In the genomic region with DNA sequence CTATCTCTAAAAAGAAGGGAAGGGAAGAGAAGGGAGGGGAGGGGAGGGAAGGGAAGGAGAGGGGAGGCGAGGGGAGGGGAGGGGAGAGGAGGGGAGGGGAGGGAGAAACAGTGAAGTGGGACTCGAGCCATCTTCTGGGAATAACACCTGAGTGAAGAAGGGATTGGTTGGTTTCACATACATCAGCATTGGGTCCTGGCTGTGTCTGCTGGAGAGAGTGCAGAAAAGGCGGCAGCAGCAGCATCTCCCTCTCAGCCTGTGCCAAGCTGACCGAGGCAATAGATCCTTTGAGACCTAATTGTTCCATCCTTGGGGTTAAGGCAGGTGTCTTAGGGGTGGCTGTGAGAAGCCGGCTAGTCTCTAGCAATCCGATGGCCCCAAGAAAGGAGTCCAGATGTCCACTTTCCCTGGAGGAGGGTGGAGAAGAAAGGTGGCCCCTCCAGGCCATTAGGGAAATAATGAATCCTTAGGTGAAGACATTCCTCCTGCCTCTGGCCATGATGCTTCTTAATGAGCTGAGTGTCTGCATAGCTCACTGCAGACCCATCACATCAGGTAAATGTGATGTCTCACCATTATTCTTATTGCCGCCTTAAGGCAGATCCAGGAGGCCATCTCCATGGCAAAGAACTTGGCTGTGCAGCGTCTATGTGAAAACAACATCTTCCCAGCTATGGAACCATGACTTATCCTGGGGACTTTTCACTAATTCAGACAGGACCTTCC, we compare ENCODE assay signal across 23 cellular contexts.
A peak's percentile ranks its signal among the peaks of the same experiment; 100 is the strongest.
DNase-seq lines count a peak whose midpoint lies in the region; ATAC-seq, FAIRE-seq and TF ChIP-seq lines count a peak whose summit lies in the region.
"Had no signal": no experiment of that assay in that cellular context is flagged by ENCODE, and none has a peak within 500 bp of the region (broad histone marks: within the 10 kb centered on the region; RNA-seq: fewer than 3 reads in every experiment).

No MANE protein-coding gene starts in this region.

- peak overlapping the region; percentile 7 for H2AK9ac ChIP-seq in IMR-90 (replicated peaks; ENCODE audit: low read depth, low read length, poor library complexity)

- dilution Hi-C loops in IMR-90 (cut with HindIII; ENCODE audit: low sequenced_read_pairs, unreplicated experiment): no loop called here

- ATAC-seq in IMR-90 (ENCODE audit: low read depth) (no peak), lower lobe of right lung (no peak), T-helper 17 cell (no peak), HG03520 (IDR thresholded peaks at IDR 0.05; ENCODE audit: unreplicated experiment) (no peak)
- no peak for ATAC-seq in central memory CD8-positive, alpha-beta T cell (replicated peaks; ENCODE audit: extremely low read depth, poor library complexity, severe bottlenecking)
- ATAC-seq: activated T-cell treated with anti-CD3 and anti-CD28 coated beads, Interleukin-2, amount 50 U/mL, for 4 hours; GM12878; naive thymus-derived CD8-positive, alpha-beta T cell; stimulated activated effector memory CD8-positive, alpha-beta T cell treated with anti-CD3 and anti-CD28 coated beads, Interleukin-12 subunit alpha, Interleukin-12 subunit beta, amount 100 ng/mL, for 72 hours had no signal

- no peak for FAIRE-seq in kidney (lab: Jason Lieb, UNC)
- FAIRE-seq: colon, GM12878 had no signal

- peaks cover 0 to 4% of the 10 kb centered on the region in 2 experiments; a peak in 1 of 4 replicates for H3K79me1 ChIP-seq in IMR-90 (ENCODE audit: low read depth in 1 of 2, low read length in 2 of 2)

- peak overlapping the region; percentile 100 for H3K4ac ChIP-seq in IMR-90 (ENCODE audit: low read depth, low read length)

- H3K36me3 ChIP-seq in IMR-90 (ENCODE audit: control insufficient read depth, insufficient read depth, low read length) (no peaks in the 10 kb centered on the region), lower lobe of right lung (no peaks in the 10 kb centered on the region), skeletal muscle tissue (ENCODE audit: control insufficient read depth in 3 of 3, insufficient read depth in 3 of 3, low read length in 3 of 3) (no peaks in the 10 kb centered on the region), kidney (ENCODE audit: control insufficient read depth in 1 of 2, insufficient read depth in 2 of 2, low read length in 2 of 2) (no peaks in the 10 kb centered on the region), MG63 (no peaks in the 10 kb centered on the region)

- POLR2A ChIA-PET in IMR-90 (lab: Charles Lee; ENCODE audit: unreplicated experiment): no interaction called here

- H4K91ac ChIP-seq in IMR-90 (ENCODE audit: insufficient read depth, low read depth, low read length): peak overlapping the region; percentile 93

- no peak overlapping the region for H3K4me2 ChIP-seq in IMR-90 (ENCODE audit: low read depth, low read length)

- peak overlapping the region; percentile 69; the same call in 2 of the 3 replicates for H2BK15ac ChIP-seq in IMR-90 (ENCODE audit: low read depth, low read length)

- H2AFZ ChIP-seq in IMR-90 (replicated peaks; ENCODE audit: low read length, poor library complexity): no peak overlapping the region

- peak overlapping the region; percentile 91; the same call in 1 of the 2 replicates for H3K14ac ChIP-seq in IMR-90 (replicated peaks; ENCODE audit: low read depth, low read length)

- H3K9ac ChIP-seq in IMR-90 (ENCODE audit: low read depth, low read length): no peak overlapping the region
- H3K9ac ChIP-seq in skeletal muscle tissue (ENCODE audit: low read depth in 1 of 3, low read length in 3 of 3): peak overlapping the region in 1 of 3 donors; percentile 18
- H3K9ac ChIP-seq in kidney (ENCODE audit: low read length in 2 of 2): no peak overlapping the region

- peak overlapping the region; percentile 5 for H3K18ac ChIP-seq in IMR-90 (ENCODE audit: low read depth, low read length)

- intact Hi-C loops in IMR-90 (cut with micrococcal nuclease): no loop called here
- intact Hi-C loops in lower lobe of right lung (cut with DNase I): no loop called here
- intact Hi-C loops in kidney (cut with DNase I): no loop called here

- no peaks in the 10 kb centered on the region for H3K9me3 Mint-ChIP-seq in central memory CD8-positive, alpha-beta T cell
- H3K9me3 Mint-ChIP-seq: activated CD4-positive, alpha-beta T cell treated with anti-CD3 and anti-CD28 coated beads, Interleukin-2, amount 10 ng/mL, durations not matched to agents 24 days and 14 days; activated T-cell treated with anti-CD3 and anti-CD28 coated beads, Interleukin-2, amount 50 U/mL, for 4 hours; HFFc6; naive thymus-derived CD8-positive, alpha-beta T cell; stimulated activated effector memory CD8-positive, alpha-beta T cell treated with anti-CD3 and anti-CD28 coated beads, Interleukin-12 subunit alpha, Interleukin-12 subunit beta, amount 100 ng/mL, for 72 hours had no signal

- peaks cover 3% of the 10 kb centered on the region for H3K36me3 Mint-ChIP-seq in central memory CD8-positive, alpha-beta T cell (ENCODE audit: insufficient read depth)
- no peaks in the 10 kb centered on the region for H3K36me3 Mint-ChIP-seq in T-helper 17 cell (ENCODE audit: low read depth)
- H3K36me3 Mint-ChIP-seq: naive thymus-derived CD8-positive, alpha-beta T cell had no signal

- no peak overlapping the region for H3K4me3 Mint-ChIP-seq in central memory CD8-positive, alpha-beta T cell
- no peak overlapping the region for H3K4me3 Mint-ChIP-seq in T-helper 17 cell
- H3K4me3 Mint-ChIP-seq: activated CD4-positive, alpha-beta T cell treated with anti-CD3 and anti-CD28 coated beads, Interleukin-2, amount 10 ng/mL, durations not matched to agents 24 days and 14 days; activated T-cell treated with anti-CD3 and anti-CD28 coated beads, Interleukin-2, amount 50 U/mL, for 4 hours; HFFc6; naive thymus-derived CD8-positive, alpha-beta T cell; stimulated activated effector memory CD8-positive, alpha-beta T cell treated with anti-CD3 and anti-CD28 coated beads, Interleukin-12 subunit alpha, Interleukin-12 subunit beta, amount 100 ng/mL, for 72 hours had no signal

- no peaks in the 10 kb centered on the region for H3K9me3 ChIP-seq in IMR-90 (ENCODE audit: control insufficient read depth, insufficient read depth, low read length)
- H3K9me3 ChIP-seq in lower lobe of right lung: no peaks in the 10 kb centered on the region
- H3K9me3 ChIP-seq in skeletal muscle tissue (ENCODE audit: control insufficient read depth in 3 of 3, low read length in 3 of 3): no peaks in the 10 kb centered on the region
- H3K9me3 ChIP-seq in T-helper 17 cell (ENCODE audit: control insufficient read depth, low read length, poor library complexity, severe bottlenecking): no peaks in the 10 kb centered on the region
- no peaks in the 10 kb centered on the region for H3K9me3 ChIP-seq in kidney (ENCODE audit: control insufficient read depth in 1 of 2, low read length in 2 of 2)
- no peaks in the 10 kb centered on the region for H3K9me3 ChIP-seq in MG63

- peak overlapping the region; percentile 97 for H2AK5ac ChIP-seq in IMR-90 (ENCODE audit: low read depth, low read length)

- peak overlapping the region; percentile 100 for H2BK120ac ChIP-seq in IMR-90 (ENCODE audit: low read depth, low read length)

- peaks cover 19% of the 10 kb centered on the region for H3K4me1 ChIP-seq in IMR-90 (ENCODE audit: control insufficient read depth, insufficient read depth, low read length)
- H3K4me1 ChIP-seq in lower lobe of right lung: peaks cover 31% of the 10 kb centered on the region
- H3K4me1 ChIP-seq in skeletal muscle tissue (ENCODE audit: control insufficient read depth in 3 of 3, insufficient read depth in 3 of 3, low read length in 3 of 3): peaks cover 12 to 35% (median 22%) of the 10 kb centered on the region in 3 donors
- peaks cover 2 to 14% of the 10 kb centered on the region in 2 donors for H3K4me1 ChIP-seq in kidney (ENCODE audit: control insufficient read depth in 1 of 2, insufficient read depth in 1 of 2, low read depth in 1 of 2, low read length in 2 of 2)

- TF ChIP-seq POLR2A in IMR-90 (IDR thresholded peaks at IDR 0.05; ENCODE audit: low read depth, low read length): no peak

- no peak for TF ChIP-seq CTCF in IMR-90 (conservative IDR thresholded peaks at IDR 0.05; ENCODE audit: low read depth, low read length)
- TF ChIP-seq CTCF in lower lobe of right lung (IDR thresholded peaks at IDR 0.05): no peak
- TF ChIP-seq CTCF in kidney (IDR thresholded peaks at IDR 0.05; ENCODE audit: borderline replicate concordance, extremely low read depth, insufficient read depth): no peak

- peaks cover 21% of the 10 kb centered on the region for H3K4me1 Mint-ChIP-seq in central memory CD8-positive, alpha-beta T cell
- peaks cover 21% of the 10 kb centered on the region for H3K4me1 Mint-ChIP-seq in T-helper 17 cell

- no peaks in the 10 kb centered on the region for H3K27me3 ChIP-seq in IMR-90 (ENCODE audit: control insufficient read depth, insufficient read depth, low read length)
- H3K27me3 ChIP-seq in lower lobe of right lung (ENCODE audit: low read depth): no peaks in the 10 kb centered on the region
- no peaks in the 10 kb centered on the region for H3K27me3 ChIP-seq in skeletal muscle tissue (ENCODE audit: control insufficient read depth in 3 of 3, insufficient read depth in 3 of 3, low read length in 3 of 3)
- no peaks in the 10 kb centered on the region for H3K27me3 ChIP-seq in MG63

- H3K27me3 Mint-ChIP-seq in central memory CD8-positive, alpha-beta T cell: no peaks in the 10 kb centered on the region
- H3K27me3 Mint-ChIP-seq in T-helper 17 cell: no peaks in the 10 kb centered on the region
- H3K27me3 Mint-ChIP-seq: activated CD4-positive, alpha-beta T cell treated with anti-CD3 and anti-CD28 coated beads, Interleukin-2, amount 10 ng/mL, durations not matched to agents 24 days and 14 days; naive thymus-derived CD8-positive, alpha-beta T cell had no signal

- peaks cover 21% of the 10 kb centered on the region for H3K9me1 ChIP-seq in IMR-90 (ENCODE audit: insufficient read depth, low read length)

- no TSS peak for BruUV-seq in IMR-90 (replicated peaks; lab: Mats Ljungman, UMichigan)

- peak overlapping the region; percentile 99 for H2BK5ac ChIP-seq in IMR-90 (ENCODE audit: low read depth, low read length, poor library complexity, severe bottlenecking)

- H3K4me3 ChIP-seq in IMR-90 (ENCODE audit: insufficient read depth, low read depth, low read length): no peak overlapping the region
- H3K4me3 ChIP-seq in lower lobe of right lung: no peak overlapping the region
- no peak overlapping the region for H3K4me3 ChIP-seq in skeletal muscle tissue (ENCODE audit: low read length in 3 of 3)
- H3K4me3 ChIP-seq in kidney (ENCODE audit: low read length in 2 of 2): no peak overlapping the region
- no peak overlapping the region for H3K4me3 ChIP-seq in MG63
- H3K4me3 ChIP-seq: GM12878 had no signal

- H2BK20ac ChIP-seq in IMR-90 (ENCODE audit: low read depth, low read length): peak overlapping the region; percentile 99

- H4K8ac ChIP-seq in IMR-90 (ENCODE audit: low read depth in 2 of 2, low read length in 2 of 2): peak overlapping the region; percentile 10 to 48; a peak in 2 of 4 replicates

- peak overlapping the region; percentile 3; the same call in 1 of the 2 replicates for H4K5ac ChIP-seq in IMR-90 (ENCODE audit: low read depth, low read length)

- H3K27ac ChIP-seq in IMR-90 (ENCODE audit: insufficient read depth, low read length) (no peak overlapping the region; the same call in 1 of the 2 replicates), lower lobe of right lung (peak overlapping the region; percentile 41), skeletal muscle tissue (ENCODE audit: low read depth, low read length) (peak overlapping the region; percentile 55), kidney (ENCODE audit: low read depth in 2 of 2, low read length in 2 of 2) (peak overlapping the region in 1 of 2 donors; percentile 49)

- no peaks in the 10 kb centered on the region for H4K20me1 ChIP-seq in IMR-90 (ENCODE audit: insufficient read depth, low read length)

- peak overlapping the region; percentile 7; the same call in 1 of the 2 replicates for H3K23ac ChIP-seq in IMR-90 (ENCODE audit: low read depth, low read length)

- CTCF ChIA-PET in IMR-90 (lab: Yijun Ruan, JAX): interaction anchor here (4.3 to 6.1 kb wide), 2 partner anchors 14 kb away, joined by 24 to 27 read pairs; no protein-coding TSS in a partner anchor

- no peak for DNase-seq in IMR-90
- no peak for DNase-seq in central memory CD8-positive, alpha-beta T cell (ENCODE audit: low spot score in 2 of 2)
- DNase-seq in lower lobe of right lung: no peak
- DNase-seq in T-helper 17 cell: no peak
- no peak for DNase-seq in kidney
- no peak for DNase-seq in MG63
- DNase-seq: activated CD4-positive, alpha-beta T cell treated with anti-CD3 and anti-CD28 coated beads, Interleukin-2, amount 10 ng/mL, durations not matched to agents 24 days and 14 days; activated naive CD4-positive, alpha-beta T cell; activated T-cell treated with anti-CD3 and anti-CD28 coated beads, Interleukin-2, amount 50 U/mL, for 4 hours; effector CD8-positive, alpha-beta T cell; Kasumi-1; naive thymus-derived CD8-positive, alpha-beta T cell; NCI-H187 treated with DMSO at 0.1 percent for 48 hours; NCI-H2171 treated with DMSO at 0.1 percent for 48 hours; NCI-H526 treated with DMSO at 0.1 percent for 48 hours; stimulated activated CD4-positive, alpha-beta T cell treated with anti-CD3 and anti-CD28 coated beads, Interleukin-4, amount 100 ng/mL, for 24 hours; T1000 had no signal

- TF ChIP-seq RAD21 in IMR-90 (IDR thresholded peaks at IDR 0.05; ENCODE audit: low read length): no peak

- WGBS in IMR-90 (ENCODE audit: extremely low coverage in 2 of 2, insufficient read length in 1 of 2), 2 experiments: no CpG with 5 or more reads among the region's 8 CpGs

- H3K56ac ChIP-seq in IMR-90 (ENCODE audit: extremely low read depth, insufficient read depth, low read length): no peak overlapping the region

- in situ Hi-C loops in IMR-90 (cut with MboI; ENCODE audit: low sequenced_read_pairs): no loop called here

- peak overlapping the region; percentile 45 for H3K27ac Mint-ChIP-seq in central memory CD8-positive, alpha-beta T cell (ENCODE audit: low read depth)
- H3K27ac Mint-ChIP-seq in T-helper 17 cell: no peak overlapping the region
- H3K27ac Mint-ChIP-seq: activated CD4-positive, alpha-beta T cell treated with anti-CD3 and anti-CD28 coated beads, Interleukin-2, amount 10 ng/mL, durations not matched to agents 24 days and 14 days had no signal
